In genomic region chr6:144263786-144264185, GRCh38 we compare ENCODE assay signal across 13 cellular contexts. TPM values are rescaled to one million over a fixed set of nuclear protein-coding genes. Genes with fewer than 3 reads are reported as not detected.
DNase-seq lines count a peak whose midpoint lies in the region; ATAC-seq and TF ChIP-seq lines count a peak whose summit lies in the region.
"Had no signal": no experiment of that assay in that cellular context is flagged by ENCODE, and none has a peak within 500 bp of the region (broad histone marks: within the 10 kb centered on the region; RNA-seq: fewer than 3 reads in every experiment).

No MANE protein-coding gene starts in this region.

- ATAC-seq in left lung (no peak), GM19395 (IDR thresholded peaks at IDR 0.05; ENCODE audit: unreplicated experiment) (no peak), HG02884 (IDR thresholded peaks at IDR 0.05; ENCODE audit: unreplicated experiment) (no peak)

- intact Hi-C loops in left lung (cut with DNase I) = no loop called here
- intact Hi-C loops in stomach (cut with DNase I; ENCODE audit: low total_unique reads) = no loop called here

- DNase-seq in astrocyte of the hippocampus (ENCODE audit: low read depth, low spot score) (peak; percentile 69), left lung (no peak), stomach (no peak), NCI-H1436 (lab: John Stamatoyannopoulos, UW) (no peak), RWPE1 (ENCODE audit: low spot score) (no peak)
- DNase-seq: activated naive CD4-positive, alpha-beta T cell treated with anti-CD3 and anti-CD28 coated beads, Interleukin-2, amount 50 U/mL, for 16 hours; CD8-positive, alpha-beta memory T cell; glutamatergic neuron; NCI-H345 had no signal

- H3K27ac ChIP-seq in HUES6 (ENCODE audit: low read depth, low read length) (peak overlapping the region; percentile 94; the same call in 1 of the 2 replicates), left lung (peak overlapping the region; percentile 68 to 69), stomach (peak overlapping the region in 4 of 5 donors; percentile 32 to 67 (median 47)), RWPE1 (no peak overlapping the region)

- TF ChIP-seq CTCF in left lung (IDR thresholded peaks at IDR 0.05) = no peak
- no peak for TF ChIP-seq CTCF in stomach (IDR thresholded peaks at IDR 0.05)
- no peak for TF ChIP-seq CTCF in RWPE1 (conservative IDR thresholded peaks at IDR 0.05; ENCODE audit: low read depth)

- no peaks in the 10 kb centered on the region for H3K27me3 ChIP-seq in HUES6 (ENCODE audit: control insufficient read depth, insufficient read depth, low read length)
- H3K27me3 ChIP-seq in left lung = no peaks in the 10 kb centered on the region
- no peaks in the 10 kb centered on the region for H3K27me3 ChIP-seq in stomach

- no peak for TF ChIP-seq POLR2A in stomach (IDR thresholded peaks at IDR 0.05)

- H3K4me3 ChIP-seq in HUES6 (ENCODE audit: low read depth, low read length) (no peak overlapping the region), left lung (no peak overlapping the region), stomach (no peak overlapping the region)
- H3K4me3 ChIP-seq: lung had no signal

- WGBS in stomach, 5 donors = 76 to 93% (median 87%) methylated on average over 3 of the region's 3 CpGs

- POLR2A ChIA-PET in RWPE1 (lab: Yijun Ruan, JAX; ENCODE audit: low non-redundant PET) = no interaction called here

- peaks cover 35% of the 10 kb centered on the region for H3K4me1 ChIP-seq in HUES6 (ENCODE audit: control insufficient read depth, insufficient read depth, low read length)
- H3K4me1 ChIP-seq in left lung = peaks cover 8 to 17% of the 10 kb centered on the region in 2 donors
- peaks cover 0 to 29% (median 23%) of the 10 kb centered on the region in 4 donors for H3K4me1 ChIP-seq in stomach

- peak overlapping the region; percentile 4 for H3K9ac ChIP-seq in HUES6 (ENCODE audit: low read length)

- no peak for TF ChIP-seq EP300 in stomach (IDR thresholded peaks at IDR 0.05)

- CTCF ChIA-PET in RWPE1 (lab: Yijun Ruan, JAX) = interaction anchor here (0.6 to 0.7 kb wide), 2 partner anchors 180 to 465 kb away, joined by 3 read pairs; no protein-coding TSS in a partner anchor

- H3K9me3 ChIP-seq in HUES6 (ENCODE audit: control insufficient read depth, insufficient read depth, low read depth, low read length) = peaks cover 10% of the 10 kb centered on the region
- H3K9me3 ChIP-seq in left lung = no peaks in the 10 kb centered on the region
- no peaks in the 10 kb centered on the region for H3K9me3 ChIP-seq in stomach

- H3K36me3 ChIP-seq in HUES6 (ENCODE audit: control insufficient read depth, insufficient read depth, low read length) = no peaks in the 10 kb centered on the region; the same call in 1 of the 2 replicates
- H3K36me3 ChIP-seq in left lung = no peaks in the 10 kb centered on the region
- no peaks in the 10 kb centered on the region for H3K36me3 ChIP-seq in stomach

RNA-seq across cellular contexts. Expression of gene UTRN, which starts 21.3 kb away (rescaled TPM):
- total RNA-seq in left lung = 100 to 1,000 TPM; 238 to 253 TPM
- total RNA-seq in stomach = 100 to 1,000 TPM in 4 of 5 donors, 10 to 100 TPM in 1; 60.3 to 218 (median 190) TPM
- polyA plus RNA-seq in stomach = 10 to 100 TPM in 2 of 3 donors, 1 to 10 TPM in 1; 5.4 to 16.0 (median 12.0) TPM
